24 cellular contexts compared by ENCODE assay signal in genomic region chr5:140481758-140482157, GRCh38.
DNase-seq lines count a peak whose midpoint lies in the region; TF ChIP-seq lines count a peak whose summit lies in the region.
"Had no signal": no experiment of that assay in that cellular context is flagged by ENCODE, and none has a peak within 500 bp of the region (broad histone marks: within the 10 kb centered on the region; RNA-seq: fewer than 3 reads in every experiment).

No MANE protein-coding gene starts in this region.

- intact Hi-C loops in colonic mucosa (cut with DNase I), result no loop called here

- H3K27ac ChIP-seq in colonic mucosa (no peak overlapping the region), suprapubic skin (no peak overlapping the region)
- H3K27ac ChIP-seq: epithelial cell of prostate, right lobe of liver, SJSA1, vagina had no signal

- 92% methylated on average over 2 of the region's 2 CpGs for WGBS in suprapubic skin

- H3K36me3 ChIP-seq in colonic mucosa (peaks cover 11% of the 10 kb centered on the region), suprapubic skin (peaks cover 47% of the 10 kb centered on the region)

- TF ChIP-seq CTCF in astrocyte of the spinal cord (IDR thresholded peaks at IDR 0.05; ENCODE audit: low read depth, low read length) (no peak), colonic mucosa (IDR thresholded peaks at IDR 0.05) (no peak), suprapubic skin (IDR thresholded peaks at IDR 0.05) (no peak)

- H3K9me3 ChIP-seq in colonic mucosa (no peaks in the 10 kb centered on the region), suprapubic skin (no peaks in the 10 kb centered on the region)
- H3K9me3 ChIP-seq: right lobe of liver, SJSA1, vagina had no signal

- H3K4me1 ChIP-seq in colonic mucosa (no peaks in the 10 kb centered on the region), suprapubic skin (peaks cover 11% of the 10 kb centered on the region)
- H3K4me1 ChIP-seq: right lobe of liver, SJSA1, vagina had no signal

- TF ChIP-seq EP300 in suprapubic skin (IDR thresholded peaks at IDR 0.05), result no peak

- no peak overlapping the region for H3K9ac ChIP-seq in colonic mucosa (ENCODE audit: low read depth in 2 of 2, low read length in 2 of 2)

- H3K27me3 ChIP-seq in colonic mucosa (no peaks in the 10 kb centered on the region), suprapubic skin (no peaks in the 10 kb centered on the region)
- H3K27me3 ChIP-seq: right lobe of liver, SJSA1, vagina had no signal

- in situ Hi-C loops in astrocyte of the spinal cord (cut with HindIII; ENCODE audit: low sequenced_read_pairs), result no loop called here

- H3K4me3 ChIP-seq in astrocyte of the spinal cord (ENCODE audit: low read depth, low read length) (no peak overlapping the region), colonic mucosa (no peak overlapping the region), suprapubic skin (no peak overlapping the region)
- H3K4me3 ChIP-seq: right lobe of liver, SJSA1, vagina had no signal

- DNase-seq in AG08395 (ENCODE audit: low spot score) (peak; percentile 20), HCEC 1CT (peak; percentile 7), astrocyte of the spinal cord (ENCODE audit: low read depth, low spot score) (peak; percentile 56), hepatic stellate cell (ENCODE audit: low spot score) (peak; percentile 5), colonic mucosa (no peak), globus pallidus (ENCODE audit: low spot score) (no peak), suprapubic skin (ENCODE audit: low spot score in 2 of 2) (no peak), SKM-1 treated with dmso at 0.1 percent for 144 hours (lab: John Stamatoyannopoulos, UW; ENCODE audit: unreplicated experiment) (no peak)
- DNase-seq: activated CD4-positive, alpha-beta T cell treated with anti-CD3 and anti-CD28 coated beads for 36 hours; activated CD8-positive, alpha-beta memory T cell treated with anti-CD3 and anti-CD28 coated beads, Interleukin-2, amount 10 ng/mL, durations not matched to agents 7 days and 5 days; activated effector memory CD4-positive, alpha-beta T cell treated with Interleukin-2 at 50 U/mL for 16 hours; cortex of kidney; GDM1; left cardiac atrium; NCI-H2029 treated with DMSO at 0.1 percent for 48 hours; NCI-H526; nucleus accumbens; OCI-M1; right lobe of liver; stimulated activated CD4-positive, alpha-beta T cell treated with anti-CD3 and anti-CD28 coated beads, Interleukin-1b, Interleukin-23, amount 100 ng/mL, for 48 hours; T1000 had no signal

- TF ChIP-seq POLR2A in suprapubic skin (IDR thresholded peaks at IDR 0.05), result no peak

Comparison
In these comparisons a context has a peak if more than half of its experiments do, and no peak if none do; other contexts are left out.
1. DNase-seq: peak in AG08395 (single experiment), HCEC 1CT (single experiment), astrocyte of the spinal cord (single experiment) and hepatic stellate cell (single experiment); none in colonic mucosa (single experiment), globus pallidus (single experiment), suprapubic skin (0 of 2) and SKM-1 treated with dmso at 0.1 percent for 144 hours (single experiment).